2 cellular contexts compared by ENCODE assay signal in the genomic region with DNA sequence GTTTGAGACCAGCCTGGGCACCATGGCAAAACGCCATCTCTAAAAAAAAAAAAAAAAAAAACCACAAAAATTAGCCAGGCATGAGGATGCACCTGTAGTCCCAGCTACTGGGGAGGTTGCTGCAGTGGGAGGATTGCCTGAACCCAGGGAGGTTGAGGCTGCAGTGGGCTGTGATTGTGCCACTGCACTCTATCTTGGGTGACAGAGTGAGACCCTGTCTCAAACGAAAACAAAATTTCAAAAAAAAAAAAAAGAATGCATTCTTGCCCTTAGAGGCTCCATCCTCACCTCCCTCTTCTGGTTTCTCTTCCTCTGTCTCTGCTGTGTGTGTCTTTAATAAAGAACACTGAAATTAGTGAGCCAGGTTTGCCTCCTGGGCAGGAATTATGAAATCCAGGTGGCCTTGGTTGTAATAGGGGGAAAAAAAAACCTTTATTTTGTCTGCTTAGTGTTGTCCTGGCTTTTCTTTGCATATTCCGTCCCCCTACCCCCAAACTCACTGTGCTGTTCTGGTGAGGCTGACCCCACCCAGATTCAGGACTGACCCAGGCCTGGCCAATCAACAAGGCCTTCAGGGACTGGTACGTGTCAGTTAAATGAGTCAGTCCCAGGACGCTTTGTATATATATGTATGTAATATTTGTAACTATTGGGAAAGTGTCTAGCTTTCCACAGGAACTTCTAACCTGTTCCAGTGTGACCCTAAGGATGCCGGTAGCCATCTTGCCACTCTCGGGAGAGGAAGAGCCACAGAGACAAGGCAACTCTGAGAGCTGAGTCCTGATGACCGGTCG.
TF ChIP-seq lines count a peak whose summit lies in the region.

No MANE protein-coding gene starts in this region.

TF ChIP-seq in GM12891, 5 proteins besides CTCF, POLR2A, EP300 and RAD21:
- TF ChIP-seq SPI1 (IDR thresholded peaks at IDR 0.05; ENCODE audit: low read depth, low read length) = peak; percentile 65
- no peak for TF ChIP-seq TAF1 (IDR thresholded peaks at IDR 0.05; ENCODE audit: low read depth, low read length)

TF ChIP-seq in K562, 482 proteins besides CTCF, POLR2A, EP300 and RAD21:
- peak in 1 of 3 experiments; percentile 8 for TF ChIP-seq YY1 (IDR thresholded peaks at IDR 0.05; ENCODE audit: borderline replicate concordance in 1 of 3, control insufficient read depth in 1 of 3, extremely low read depth in 1 of 3, insufficient read depth in 3 of 3, insufficient read length in 1 of 3, insufficient replicate concordance in 2 of 3, low read depth in 1 of 3, low read length in 2 of 3)
- TF ChIP-seq ZNF232 (CRISPR knock-in tag; IDR thresholded peaks at IDR 0.05) = no peak
